ENCODE assay signal across 8 cellular contexts in the genomic region with DNA sequence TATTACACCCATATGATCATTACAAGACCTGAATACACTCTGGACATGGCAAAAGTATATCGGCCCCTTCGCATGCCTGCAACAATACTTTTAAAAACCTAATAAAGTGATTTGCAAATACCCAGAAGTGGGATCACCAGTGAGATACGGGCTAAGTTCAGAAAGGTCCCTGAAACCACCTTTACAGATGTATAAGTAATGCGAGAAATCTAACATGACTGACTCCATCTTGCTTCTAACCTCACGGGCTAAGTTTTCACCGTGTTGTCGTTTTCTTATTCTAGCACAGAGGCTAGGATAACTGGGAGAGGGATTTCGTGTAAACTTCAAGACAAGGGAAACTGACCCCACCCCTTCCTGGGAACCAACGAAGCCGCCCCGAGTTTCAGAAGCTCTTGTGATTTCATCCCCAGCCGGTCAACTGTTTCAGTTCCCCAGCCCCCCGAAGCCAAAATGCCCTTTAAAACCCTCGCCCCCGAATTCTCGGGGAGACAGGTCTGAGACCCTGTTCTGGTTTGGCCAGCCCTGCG. TPM values are rescaled to one million over a fixed set of nuclear protein-coding genes. Genes with fewer than 3 reads are reported as not detected.
DNase-seq lines count a peak whose midpoint lies in the region; ATAC-seq and TF ChIP-seq lines count a peak whose summit lies in the region.

No MANE protein-coding gene starts in this region.

- TF ChIP-seq CTCF in gastroesophageal sphincter (IDR thresholded peaks at IDR 0.05), result no peak
- TF ChIP-seq CTCF in neutrophil (IDR thresholded peaks at IDR 0.05), result no peak
- TF ChIP-seq CTCF in GM10248 (IDR thresholded peaks at IDR 0.05; ENCODE audit: control extremely low read depth, extremely low read depth, low read depth, missing control alignments), result no peak

- H3K36me3 ChIP-seq in gastroesophageal sphincter (peaks cover 0 to 12% of the 10 kb centered on the region in 2 donors), neutrophil (no peaks in the 10 kb centered on the region)

- H3K4me1 Mint-ChIP-seq in activated naive CD4-positive, alpha-beta T cell treated with anti-CD3 and anti-CD28 coated beads, Interleukin-2, amount 50 U/mL, for 24 hours, result peaks cover 45% of the 10 kb centered on the region
- peaks cover 53% of the 10 kb centered on the region for H3K4me1 Mint-ChIP-seq in activated CD4-positive, alpha-beta memory T cell treated with anti-CD3 and anti-CD28 coated beads, Interleukin-2, amount 10 ng/mL, durations not matched to agents 7 days and 5 days

- no peak for DNase-seq in activated naive CD4-positive, alpha-beta T cell (lab: John Stamatoyannopoulos, UW)
- no peak for DNase-seq in activated CD4-positive, alpha-beta memory T cell treated with anti-CD3 and anti-CD28 coated beads, Interleukin-2, amount 10 ng/mL, durations not matched to agents 7 days and 5 days
- no peak for DNase-seq in DMS79 treated with DMSO at 0.1 percent for 48 hours (lab: John Stamatoyannopoulos, UW)
- DNase-seq in GM10248 (ENCODE audit: extremely low spot score), result no peak

- no peak for TF ChIP-seq POLR2A in gastroesophageal sphincter (IDR thresholded peaks at IDR 0.05)

- H3K9me3 Mint-ChIP-seq in activated naive CD4-positive, alpha-beta T cell treated with anti-CD3 and anti-CD28 coated beads, Interleukin-2, amount 50 U/mL, for 24 hours, result no peaks in the 10 kb centered on the region
- H3K9me3 Mint-ChIP-seq in activated CD4-positive, alpha-beta memory T cell treated with anti-CD3 and anti-CD28 coated beads, Interleukin-2, amount 10 ng/mL, durations not matched to agents 7 days and 5 days, result no peaks in the 10 kb centered on the region

- no peaks in the 10 kb centered on the region for H3K27me3 Mint-ChIP-seq in activated naive CD4-positive, alpha-beta T cell treated with anti-CD3 and anti-CD28 coated beads, Interleukin-2, amount 50 U/mL, for 24 hours
- peaks cover 4% of the 10 kb centered on the region for H3K27me3 Mint-ChIP-seq in activated CD4-positive, alpha-beta memory T cell treated with anti-CD3 and anti-CD28 coated beads, Interleukin-2, amount 10 ng/mL, durations not matched to agents 7 days and 5 days

- ATAC-seq in HG03280 (IDR thresholded peaks at IDR 0.05; ENCODE audit: unreplicated experiment) (peak; percentile 5), gastroesophageal sphincter (peak; percentile 41)

- H3K4me3 ChIP-seq in gastroesophageal sphincter (peak overlapping the region; percentile 74 to 97), neutrophil (ENCODE audit: low read depth in 1 of 2, low read length in 1 of 2) (peak overlapping the region; percentile 70 to 72)

- POLR2A ChIA-PET in activated CD4-positive, alpha-beta memory T cell treated with anti-CD3 and anti-CD28 coated beads, Interleukin-2, amount 10 ng/mL, durations not matched to agents 7 days and 5 days (lab: Charles Lee), result interaction anchor here (0.8 to 3.7 kb wide), 3 partner anchors 36 to 292 kb away, joined by 3 to 25 read pairs (median 6); a partner anchor contains a TSS
- POLR2A ChIA-PET in GM10248 (lab: Yijun Ruan, JAX), result interaction anchor here (0.6 kb wide), 1 partner anchor 816 kb away, joined by 4 read pairs; no protein-coding TSS in a partner anchor

- TF ChIP-seq EP300 in gastroesophageal sphincter (IDR thresholded peaks at IDR 0.05), result no peak

- no peaks in the 10 kb centered on the region for H3K36me3 Mint-ChIP-seq in activated naive CD4-positive, alpha-beta T cell treated with anti-CD3 and anti-CD28 coated beads, Interleukin-2, amount 50 U/mL, for 24 hours
- peaks cover 4% of the 10 kb centered on the region for H3K36me3 Mint-ChIP-seq in activated CD4-positive, alpha-beta memory T cell treated with anti-CD3 and anti-CD28 coated beads, Interleukin-2, amount 10 ng/mL, durations not matched to agents 7 days and 5 days (ENCODE audit: low read depth)

- WGBS in gastroesophageal sphincter (ENCODE audit: low coverage in 1 of 2), 2 donors, result 9 to 12% methylated on average over 5 to 16 of the region's 17 CpGs

- CTCF ChIA-PET in activated CD4-positive, alpha-beta memory T cell treated with anti-CD3 and anti-CD28 coated beads, Interleukin-2, amount 10 ng/mL, durations not matched to agents 7 days and 5 days (lab: Charles Lee), result interaction anchor here (1.1 kb wide), 1 partner anchor 34 kb away, joined by 3 read pairs; no protein-coding TSS in a partner anchor
- CTCF ChIA-PET in GM10248 (lab: Yijun Ruan, JAX), result interaction anchor here (1.1 to 6.4 kb wide), 2 partner anchors 10 to 13 kb away, joined by 3 to 33 read pairs; no protein-coding TSS in a partner anchor

- no peaks in the 10 kb centered on the region for H3K9me3 ChIP-seq in gastroesophageal sphincter
- no peaks in the 10 kb centered on the region for H3K9me3 ChIP-seq in neutrophil

- H3K4me1 ChIP-seq in gastroesophageal sphincter, result peaks cover 0 to 35% (median 0%) of the 10 kb centered on the region in 3 donors
- peaks cover 11 to 19% of the 10 kb centered on the region in 2 experiments for H3K4me1 ChIP-seq in neutrophil (ENCODE audit: control insufficient read depth in 1 of 2, insufficient read depth in 1 of 2, low read depth in 1 of 2, low read length in 1 of 2)

- peak overlapping the region; percentile 90 for H3K4me3 Mint-ChIP-seq in activated naive CD4-positive, alpha-beta T cell treated with anti-CD3 and anti-CD28 coated beads, Interleukin-2, amount 50 U/mL, for 24 hours
- peak overlapping the region; percentile 80 for H3K4me3 Mint-ChIP-seq in activated CD4-positive, alpha-beta memory T cell treated with anti-CD3 and anti-CD28 coated beads, Interleukin-2, amount 10 ng/mL, durations not matched to agents 7 days and 5 days

- no peaks in the 10 kb centered on the region for H3K27me3 ChIP-seq in gastroesophageal sphincter
- H3K27me3 ChIP-seq in neutrophil, result peaks cover 30% of the 10 kb centered on the region

- H3K27ac Mint-ChIP-seq in activated naive CD4-positive, alpha-beta T cell treated with anti-CD3 and anti-CD28 coated beads, Interleukin-2, amount 50 U/mL, for 24 hours, result peak overlapping the region; percentile 77
- peak overlapping the region; percentile 73 for H3K27ac Mint-ChIP-seq in activated CD4-positive, alpha-beta memory T cell treated with anti-CD3 and anti-CD28 coated beads, Interleukin-2, amount 10 ng/mL, durations not matched to agents 7 days and 5 days

- peak overlapping the region; percentile 31 to 89 (median 88) for H3K27ac ChIP-seq in gastroesophageal sphincter
- no peak overlapping the region for H3K27ac ChIP-seq in neutrophil

RNA-seq across cellular contexts. Expression of a gene that starts 0.7 kb away (rescaled TPM):
- total RNA-seq in activated CD4-positive, alpha-beta memory T cell treated with anti-CD3 and anti-CD28 coated beads, Interleukin-2, amount 10 ng/mL, durations not matched to agents 7 days and 5 days, result 10 to 100 TPM in 1 of 2 experiments, 1 to 10 TPM in 1; 8.1 to 12.9 TPM
- total RNA-seq in gastroesophageal sphincter, result 10 to 100 TPM in 2 of 4 donors, 1 to 10 TPM in 2; 7.0 to 13.5 (median 10.5) TPM

RNA-seq across cellular contexts. Expression of a gene that starts 29.8 kb away (rescaled TPM):
- total RNA-seq in activated CD4-positive, alpha-beta memory T cell treated with anti-CD3 and anti-CD28 coated beads, Interleukin-2, amount 10 ng/mL, durations not matched to agents 7 days and 5 days, result not detected
- under 1 TPM in 3 of 4 donors, not detected in 1; 0.12 to 0.35 (median 0.27) TPM for total RNA-seq in gastroesophageal sphincter
